ENCODE assay signal across 17 cellular contexts in genomic region chr9:34079181-34079580, GRCh38. TPM values are rescaled to one million over a fixed set of nuclear protein-coding genes. Genes with fewer than 3 reads are reported as not detected.
DNase-seq lines count a peak whose midpoint lies in the region; ATAC-seq and TF ChIP-seq lines count a peak whose summit lies in the region.
"Had no signal": no experiment of that assay in that cellular context is flagged by ENCODE, and none has a peak within 500 bp of the region (broad histone marks: within the 10 kb centered on the region; RNA-seq: fewer than 3 reads in every experiment).

No MANE protein-coding gene starts in this region.

- no peak for TF ChIP-seq CTCF in fibroblast of mammary gland (conservative IDR thresholded peaks at IDR 0.05; ENCODE audit: control insufficient read depth, insufficient read depth, low read depth, low read length)

- no peak overlapping the region for H3K4me3 ChIP-seq in fibroblast of mammary gland (ENCODE audit: control insufficient read depth, low read depth, low read length)
- H3K4me3 ChIP-seq: heart left ventricle, lower lobe of right lung, spleen, upper lobe of left lung had no signal

- ATAC-seq in activated CD4-positive, CD25-positive, alpha-beta regulatory T cell treated with anti-CD3 and anti-CD28 coated beads, Interleukin-2, amount 50 U/mL, for 24 hours = peak; percentile 21 to 53
- ATAC-seq: heart left ventricle, lower lobe of right lung had no signal

- no peak for DNase-seq in activated CD4-positive, CD25-positive, alpha-beta regulatory T cell treated with anti-CD3 and anti-CD28 coated beads, Interleukin-2, amount 50 U/mL, for 72 hours
- peak; percentile 60 for DNase-seq in RKO (ENCODE audit: low spot score)
- peak; percentile 59 for DNase-seq in fibroblast of mammary gland (ENCODE audit: low read depth)
- DNase-seq in renal cortical epithelial cell (ENCODE audit: low read depth) = peak; percentile 35
- DNase-seq in stimulated activated naive CD4-positive, alpha-beta T cell (lab: John Stamatoyannopoulos, UW) = no peak
- DNase-seq in globus pallidus (ENCODE audit: low spot score) = no peak
- no peak for DNase-seq in mesenteric fat pad (ENCODE audit: low spot score)
- DNase-seq: activated CD4-positive, alpha-beta T cell treated with anti-CD3 and anti-CD28 coated beads for 1 hour; activated T-cell treated with anti-CD3 and anti-CD28 coated beads, Interleukin-2, amount 50 U/mL, for 48 hours; amygdala; COR-L47; heart left ventricle; lower lobe of right lung; NCI-H2029; upper lobe of left lung had no signal

RNA-seq across cellular contexts. Expression of gene UBAP2, which starts 30.5 kb away (rescaled TPM):
- 30.9 and 40.4 TPM in 2 replicates for total RNA-seq in renal cortical epithelial cell
- 27.0 TPM for total RNA-seq in mesenteric fat pad

RNA-seq across cellular contexts. Expression of gene DCAF12, which starts 47.3 kb away (rescaled TPM):
- total RNA-seq in renal cortical epithelial cell (30.9 and 45.2 TPM in 2 replicates), mesenteric fat pad (32.3 TPM)

Comparison
In these comparisons a context has a peak if more than half of its experiments do, and no peak if none do; other contexts are left out.
1. DNase-seq: peak in RKO (single experiment), fibroblast of mammary gland (single experiment) and renal cortical epithelial cell (single experiment); none in activated CD4-positive, CD25-positive, alpha-beta regulatory T cell treated with anti-CD3 and anti-CD28 coated beads, Interleukin-2, amount 50 U/mL, for 72 hours (single experiment), stimulated activated naive CD4-positive, alpha-beta T cell (0 of 6), globus pallidus (single experiment) and mesenteric fat pad (single experiment).